ENCODE assay signal across 8 cellular contexts in genomic region chrX:107731831-107732502, GRCh38. TPM values are rescaled to one million over a fixed set of nuclear protein-coding genes. Genes with fewer than 3 reads are reported as not detected.
DNase-seq lines count a peak whose midpoint lies in the region; ATAC-seq and TF ChIP-seq lines count a peak whose summit lies in the region.

No MANE protein-coding gene starts in this region.

- H3K79me2 ChIP-seq in SK-N-SH (ENCODE audit: insufficient read depth): no peaks in the 10 kb centered on the region

- H3K27ac ChIP-seq in HEK293 (ENCODE audit: extremely low read depth, low read depth, low read length) (peak overlapping the region; percentile 70), SK-N-SH (ENCODE audit: low read depth in 2 of 2, low read length in 1 of 2) (no peak overlapping the region), prostate gland (peak overlapping the region; percentile 80 to 98)

- peaks cover 27% of the 10 kb centered on the region for H3K4me1 ChIP-seq in HEK293 (ENCODE audit: control insufficient read depth, insufficient read depth, low read length)
- peaks cover 0 to 3% of the 10 kb centered on the region in 2 experiments; a peak in 1 of 4 replicates for H3K4me1 ChIP-seq in SK-N-SH (ENCODE audit: control insufficient read depth in 1 of 2, insufficient read depth in 2 of 2, low read depth in 1 of 2, low read length in 1 of 2)
- no peaks in the 10 kb centered on the region for H3K4me1 ChIP-seq in prostate gland (replicated peaks)

- no peaks in the 10 kb centered on the region for H3K36me3 Mint-ChIP-seq in stimulated activated naive B cell treated with anti-CD40 and anti-IgM and Interleukin-4, amounts not matched to agents 10 μg/mL and 1 μg/mL and 100 μg/mL, for 72 hours

- no peak for TF ChIP-seq EP300 in SK-N-SH (IDR thresholded peaks at IDR 0.05; ENCODE audit: borderline replicate concordance in 1 of 2, low read depth in 1 of 2, low read length in 1 of 2)

- no peak overlapping the region for H3K4me3 Mint-ChIP-seq in stimulated activated naive B cell treated with anti-CD40 and anti-IgM and Interleukin-4, amounts not matched to agents 10 μg/mL and 1 μg/mL and 100 μg/mL, for 72 hours

- TF ChIP-seq POLR2A in prostate gland (IDR thresholded peaks at IDR 0.05): no peak

- H3K4me3 ChIP-seq in HEK293 (ENCODE audit: low read depth, low read length): no peak overlapping the region
- no peak overlapping the region for H3K4me3 ChIP-seq in SK-N-SH (ENCODE audit: low read depth in 2 of 2, low read length in 1 of 2)
- H3K4me3 ChIP-seq in prostate gland: no peak overlapping the region

- H3K27me3 Mint-ChIP-seq in stimulated activated naive B cell treated with anti-CD40 and anti-IgM and Interleukin-4, amounts not matched to agents 10 μg/mL and 1 μg/mL and 100 μg/mL, for 72 hours: no peaks in the 10 kb centered on the region

- no peaks in the 10 kb centered on the region for H3F3A ChIP-seq in SK-N-SH (replicated peaks; ENCODE audit: insufficient read depth)

- peaks cover 8 to 20% of the 10 kb centered on the region in 2 donors for H3K4me1 Mint-ChIP-seq in stimulated activated naive B cell treated with anti-CD40 and anti-IgM and Interleukin-4, amounts not matched to agents 10 μg/mL and 1 μg/mL and 100 μg/mL, for 72 hours

- CTCF ChIA-PET in HEK293 (lab: Yijun Ruan, JAX) (interaction anchor here (0.6 to 4.3 kb wide), 14 partner anchors 10 to 72 kb away, joined by 3 to 25 read pairs (median 3); partner anchors contain the start of genes NCBP2L and TSC22D3), SK-N-SH (lab: Yijun Ruan, JAX) (interaction anchor here (0.6 to 2.8 kb wide), 4 partner anchors 9 to 45 kb away, joined by 3 to 8 read pairs (median 4); partner anchors contain the start of gene NCBP2L)

- H3K36me3 ChIP-seq in HEK293 (ENCODE audit: control insufficient read depth in 2 of 2, insufficient read depth in 1 of 2, low read length in 2 of 2) (no peaks in the 10 kb centered on the region), SK-N-SH (replicated peaks in 1 of 2; ENCODE audit: control insufficient read depth in 1 of 2, insufficient read depth in 2 of 2, low read length in 1 of 2) (no peaks in the 10 kb centered on the region), prostate gland (no peaks in the 10 kb centered on the region)

- no peak overlapping the region for H2AFZ ChIP-seq in SK-N-SH (ENCODE audit: low read depth)

- TF ChIP-seq CTCF in HEK293 (tag by site-specific recombination; IDR thresholded peaks at IDR 0.05) (no peak), SK-N-SH (IDR thresholded peaks at IDR 0.05) (no peak), prostate gland (IDR thresholded peaks at IDR 0.05) (no peak)

- H3K27ac Mint-ChIP-seq in stimulated activated naive B cell treated with anti-CD40 and anti-IgM and Interleukin-4, amounts not matched to agents 10 μg/mL and 1 μg/mL and 100 μg/mL, for 72 hours: no peak overlapping the region

- H3K9ac ChIP-seq in SK-N-SH: no peak overlapping the region

- WGBS in SK-N-SH (ENCODE audit: low lambda C conversion rate): 13% methylated on average over 7 of the region's 7 CpGs
- WGBS in prostate gland: 35% methylated on average over 7 of the region's 7 CpGs

- peak; percentile 44 for DNase-seq in SK-N-SH
- DNase-seq in head of caudate nucleus: peak in 41 of 42 donors; percentile 31 to 85 (median 55)
- peak; percentile 68 for DNase-seq in prostate gland (ENCODE audit: low spot score)
- no peak for DNase-seq in activated gamma-delta T cell treated with Interleukin-2 at 50 U/mL for 16 hours
- no peak for DNase-seq in activated effector memory CD4-positive, alpha-beta T cell treated with anti-CD3 and anti-CD28 coated beads, Interleukin-2, amount 50 U/mL, for 16 hours
- DNase-seq in stimulated activated naive B cell treated with anti-CD40 and anti-IgM and Interleukin-4, amounts not matched to agents 10 μg/mL and 1 μg/mL and 100 μg/mL, for 72 hours: no peak

- peak overlapping the region; percentile 11; the same call in 1 of the 2 replicates for H3K4me2 ChIP-seq in SK-N-SH

- no peaks in the 10 kb centered on the region for H4K20me1 ChIP-seq in SK-N-SH (ENCODE audit: insufficient read depth)

- intact Hi-C loops in head of caudate nucleus (cut with DNase I): no loop called here
- intact Hi-C loops in prostate gland (cut with DNase I): no loop called here

- no peaks in the 10 kb centered on the region for H3K9me3 Mint-ChIP-seq in stimulated activated naive B cell treated with anti-CD40 and anti-IgM and Interleukin-4, amounts not matched to agents 10 μg/mL and 1 μg/mL and 100 μg/mL, for 72 hours

- H3K9me2 ChIP-seq in SK-N-SH: no peaks in the 10 kb centered on the region

- H3K9me3 ChIP-seq in HEK293 (ENCODE audit: control insufficient read depth, insufficient read depth, low read depth, low read length): no peaks in the 10 kb centered on the region
- no peaks in the 10 kb centered on the region for H3K9me3 ChIP-seq in SK-N-SH
- no peaks in the 10 kb centered on the region for H3K9me3 ChIP-seq in prostate gland

- POLR2A ChIA-PET in HEK293 (lab: Yijun Ruan, JAX): interaction anchor here (0.7 to 4.5 kb wide), 13 partner anchors 9 to 104 kb away, joined by 3 to 45 read pairs (median 5); partner anchors contain the start of genes MID2, NCBP2L, PRPS1 and TSC22D3
- POLR2A ChIA-PET in SK-N-SH (lab: Yijun Ruan, JAX): interaction anchor here (0.6 kb wide), 1 partner anchor 34 kb away, joined by 3 read pairs; no protein-coding TSS in a partner anchor

- no peak for ATAC-seq in GM18517 (IDR thresholded peaks at IDR 0.05; ENCODE audit: unreplicated experiment)
- no peak for ATAC-seq in stimulated activated naive B cell treated with anti-CD40 and anti-IgM and Interleukin-4, amounts not matched to agents 10 μg/mL and 1 μg/mL and 100 μg/mL, for 72 hours (replicated peaks)

- TF ChIP-seq RAD21 in SK-N-SH (IDR thresholded peaks at IDR 0.05; ENCODE audit: low read length): no peak

- peaks cover 9% of the 10 kb centered on the region; the same call in 1 of the 2 replicates for H3K27me3 ChIP-seq in SK-N-SH (ENCODE audit: insufficient read depth)
- no peaks in the 10 kb centered on the region for H3K27me3 ChIP-seq in prostate gland (replicated peaks; ENCODE audit: insufficient read depth)

TF ChIP-seq in HEK293, 187 proteins besides CTCF, POLR2A, EP300 and RAD21 (continues in another document):
- TF ChIP-seq ZNF660 (tag by site-specific recombination; IDR thresholded peaks at IDR 0.05): peak; percentile 71; the same call in 1 of the 2 replicates
- 0 out of 2 replicates have a peak, but pooled peaks have one; percentile 22 for TF ChIP-seq ZXDB (tag by site-specific recombination; IDR thresholded peaks at IDR 0.05)
- peak; percentile 61; the same call in 1 of the 2 replicates for TF ChIP-seq ZFHX2 (tag by site-specific recombination; conservative IDR thresholded peaks at IDR 0.05)
- TF ChIP-seq ZFP69B (tag by site-specific recombination; IDR thresholded peaks at IDR 0.05): peak; percentile 83
- TF ChIP-seq SP2 (tag by site-specific recombination; IDR thresholded peaks at IDR 0.05): peak; percentile 60
- 0 out of 2 replicates have a peak, but pooled peaks have one; percentile 28 for TF ChIP-seq ZNF37A (tag by site-specific recombination; IDR thresholded peaks at IDR 0.05)
- TF ChIP-seq ZNF10 (tag by site-specific recombination; IDR thresholded peaks at IDR 0.05): peak; percentile 54; the same call in 1 of the 2 replicates
- no peak for TF ChIP-seq ZIC2 (tag by site-specific recombination; IDR thresholded peaks at IDR 0.05)
- TF ChIP-seq KLF16 (tag by site-specific recombination; IDR thresholded peaks at IDR 0.05): 0 out of 2 replicates have a peak, but pooled peaks have one; percentile 50
- TF ChIP-seq KLF9 (tag by site-specific recombination; IDR thresholded peaks at IDR 0.05; ENCODE audit: low read depth): no peak
- peak; percentile 19; the same call in 1 of the 2 replicates for TF ChIP-seq ZNF76 (tag by site-specific recombination; IDR thresholded peaks at IDR 0.05; ENCODE audit: borderline replicate concordance, low read depth)
- TF ChIP-seq IKZF3 (tag by site-specific recombination; IDR thresholded peaks at IDR 0.05): peak; percentile 45; the same call in 1 of the 2 replicates
- 0 out of 2 replicates have a peak, but pooled peaks have one; percentile 24 for TF ChIP-seq GLIS1 (tag by site-specific recombination; IDR thresholded peaks at IDR 0.05)

TF ChIP-seq in SK-N-SH, 30 proteins besides CTCF, POLR2A, EP300 and RAD21:
- TF ChIP-seq NFIC (IDR thresholded peaks at IDR 0.05; ENCODE audit: borderline replicate concordance) (peak; percentile 93), JUND (IDR thresholded peaks at IDR 0.05) (peak; percentile 26; the same call in 1 of the 2 replicates), RXRA (IDR thresholded peaks at IDR 0.05; ENCODE audit: borderline replicate concordance, low read depth) (peak; percentile 52; the same call in 1 of the 2 replicates), FOSL2 (IDR thresholded peaks at IDR 0.05; ENCODE audit: borderline replicate concordance, low read depth) (0 out of 2 replicates have a peak, but pooled peaks have one; percentile 18), EZH2phosphoT487 (IDR thresholded peaks at IDR 0.05; ENCODE audit: borderline replicate concordance, low read depth) (no peak)
- TF ChIP-seq, protein P1, sequence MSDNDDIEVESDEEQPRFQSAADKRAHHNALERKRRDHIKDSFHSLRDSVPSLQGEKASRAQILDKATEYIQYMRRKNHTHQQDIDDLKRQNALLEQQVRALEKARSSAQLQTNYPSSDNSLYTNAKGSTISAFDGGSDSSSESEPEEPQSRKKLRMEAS (IDR thresholded peaks at IDR 0.05; ENCODE audit: low read depth): no peak
TF ChIP-seq in SK-N-SH: peak in this region for 4.

RNA-seq across cellular contexts. Expression of gene TSC22D3, which starts 43.6 kb away (rescaled TPM):
- polyA plus RNA-seq in SK-N-SH (2012; rRNA removed): 9.2 and 10.4 TPM in 2 replicates
- polyA plus RNA-seq in SK-N-SH (2012; cell fraction: cytosol; rRNA removed): 8.4 and 9.8 TPM in 2 replicates
- 14.6 and 18.5 TPM in 2 replicates for polyA plus RNA-seq in SK-N-SH (2012; cell fraction: nucleus; rRNA removed)
- total RNA-seq in prostate gland: 1,000 to 10,000 TPM in 1 of 2 donors, 100 to 1,000 TPM in 1; 480 to 1,164 TPM

RNA-seq across cellular contexts. Expression of gene NCBP2L, which starts 45.6 kb away (rescaled TPM):
- polyA plus RNA-seq in SK-N-SH (2012; rRNA removed): not detected in 2 replicates
- not detected in 2 replicates for polyA plus RNA-seq in SK-N-SH (2012; cell fraction: cytosol; rRNA removed)
- polyA plus RNA-seq in SK-N-SH (2012; cell fraction: nucleus; rRNA removed): not detected in 2 replicates
- total RNA-seq in prostate gland: 1 to 10 TPM in 1 of 2 donors, not detected in 1; 1.2 TPM

Comparison
In these comparisons a context has a peak if more than half of its experiments do, and no peak if none do; other contexts are left out.
1. H3K27ac ChIP-seq: peak in HEK293 (single experiment) and prostate gland (2 of 2); none in SK-N-SH (0 of 2).
2. DNase-seq: peak in SK-N-SH (single experiment), head of caudate nucleus (41 of 42) and prostate gland (single experiment); none in activated gamma-delta T cell treated with Interleukin-2 at 50 U/mL for 16 hours (single experiment), activated effector memory CD4-positive, alpha-beta T cell treated with anti-CD3 and anti-CD28 coated beads, Interleukin-2, amount 50 U/mL, for 16 hours (single experiment) and stimulated activated naive B cell treated with anti-CD40 and anti-IgM and Interleukin-4, amounts not matched to agents 10 μg/mL and 1 μg/mL and 100 μg/mL, for 72 hours (single experiment).